ENCODE assay signal across 8 cellular contexts in the genomic region with DNA sequence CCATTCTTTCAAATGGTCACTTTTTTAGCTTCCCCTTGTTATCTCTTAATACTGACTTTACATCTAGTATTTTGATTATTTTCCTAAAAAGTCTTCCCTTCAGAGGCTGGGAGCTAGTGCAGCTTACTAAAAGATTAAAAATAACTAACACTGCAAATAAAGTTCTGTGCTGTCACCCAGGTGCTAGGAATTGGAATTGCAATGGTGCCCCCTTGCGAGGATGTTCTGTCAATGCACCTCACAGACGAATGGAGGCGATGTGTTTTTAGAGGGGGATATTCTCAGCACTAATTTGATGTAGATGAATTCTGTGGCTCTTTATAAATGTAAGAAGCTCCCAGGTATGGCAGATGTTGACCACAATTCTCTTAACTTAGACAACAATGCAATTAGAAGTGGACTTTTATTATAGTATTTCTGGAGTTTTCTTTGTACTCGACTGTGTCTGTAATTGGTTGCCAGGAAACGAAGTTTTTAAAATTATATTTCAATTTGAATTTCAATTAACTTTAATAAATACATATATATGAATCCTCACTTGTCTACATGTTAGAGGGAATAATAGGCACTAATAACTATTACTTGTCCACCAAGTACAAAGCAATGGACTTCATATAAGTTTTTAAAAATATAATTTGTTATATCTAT. TPM values are rescaled to one million over a fixed set of nuclear protein-coding genes. Genes with fewer than 3 reads are reported as not detected.
DNase-seq lines count a peak whose midpoint lies in the region; ATAC-seq and TF ChIP-seq lines count a peak whose summit lies in the region.

No MANE protein-coding gene starts in this region.

- H3K9me3 Mint-ChIP-seq in CD14-positive monocyte, result peaks cover 0 to 7% (median 4%) of the 10 kb centered on the region in 7 donors

- ATAC-seq in GM18868 (IDR thresholded peaks at IDR 0.05; ENCODE audit: unreplicated experiment) (peak; percentile 83), HG03135 (IDR thresholded peaks at IDR 0.05; ENCODE audit: unreplicated experiment) (peak; percentile 57)

- intact Hi-C loops in CD14-positive monocyte (cut with micrococcal nuclease) (no loop called here), posterior cingulate gyrus (cut with DNase I) (loop anchor here (5.0 to 10.0 kb wide), 3 partner anchors 347 to 1175 kb away; a partner anchor contains a TSS)

- TF ChIP-seq CTCF in CD14-positive monocyte (IDR thresholded peaks at IDR 0.05), result peak; percentile 86

- DNase-seq in CD14-positive monocyte (ENCODE audit: low spot score), result no peak
- peak; percentile 7 for DNase-seq in OCI-M2 (lab: John Stamatoyannopoulos, UW; ENCODE audit: unreplicated experiment)
- peak; percentile 6 for DNase-seq in activated effector memory CD4-positive, alpha-beta T cell treated with Interleukin-2 at 50 U/mL for 16 hours
- peak; percentile 52 for DNase-seq in germinal center (ENCODE audit: low spot score)
- DNase-seq in posterior cingulate gyrus, result peak; percentile 35 to 92 (median 66)
- no peak for DNase-seq in cerebellar nuclear complex (lab: John Stamatoyannopoulos, UW)

- no peak overlapping the region for H3K27ac Mint-ChIP-seq in CD14-positive monocyte

- H3K27me3 Mint-ChIP-seq in CD14-positive monocyte (ENCODE audit: low read depth in 3 of 3), result peaks cover 0 to 8% (median 7%) of the 10 kb centered on the region in 3 donors

- H3K4me3 Mint-ChIP-seq in CD14-positive monocyte, result no peak overlapping the region

- peaks cover 5% of the 10 kb centered on the region for H3K4me1 Mint-ChIP-seq in CD14-positive monocyte

- no peaks in the 10 kb centered on the region for H3K36me3 Mint-ChIP-seq in CD14-positive monocyte

RNA-seq across cellular contexts. Expression of a gene that starts 22.0 kb away (rescaled TPM):
- not detected for polyA plus RNA-seq in CD14-positive monocyte

Comparison
In these comparisons a context has a peak if more than half of its experiments do, and no peak if none do; other contexts are left out.
1. DNase-seq: peak in OCI-M2 (single experiment), activated effector memory CD4-positive, alpha-beta T cell treated with Interleukin-2 at 50 U/mL for 16 hours (single experiment), germinal center (single experiment) and posterior cingulate gyrus (10 of 10); none in CD14-positive monocyte (single experiment) and cerebellar nuclear complex (0 of 2).